In the genomic region with DNA sequence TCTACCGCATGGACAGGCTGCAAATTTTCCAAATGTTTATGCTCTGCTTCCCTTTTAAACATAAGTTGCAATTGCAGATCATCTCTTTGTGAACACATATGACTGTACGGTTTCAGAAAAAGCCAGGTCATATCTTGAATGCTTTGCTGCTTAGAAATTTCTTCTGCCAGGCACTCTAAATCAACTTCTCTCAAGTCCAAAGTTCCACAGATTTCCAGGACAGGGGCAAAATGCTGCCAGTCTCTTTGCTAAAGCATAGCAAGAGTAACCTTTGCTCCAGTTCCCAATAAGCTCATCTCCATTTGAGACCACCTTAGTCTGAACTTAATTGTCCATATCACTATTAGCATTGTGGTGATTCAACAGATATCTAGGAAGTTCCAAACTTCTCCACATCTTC, we compare ENCODE assay signal across 8 cellular contexts. TPM values are rescaled to one million over a fixed set of nuclear protein-coding genes. Genes with fewer than 3 reads are reported as not detected.
"Had no signal": no experiment of that assay in that cellular context is flagged by ENCODE, and none has a peak within 500 bp of the region (broad histone marks: within the 10 kb centered on the region; RNA-seq: fewer than 3 reads in every experiment).

No MANE protein-coding gene starts in this region.

- H3K4me3 ChIP-seq: GM12878 had no signal

- FAIRE-seq: G401.6, GM12878, GM12891, GM18507, GM19239 had no signal

- DNase-seq: GDM1, GF-D8 had no signal

- ATAC-seq: GM12878 had no signal

RNA-seq across cellular contexts. Expression of a gene that starts 13.6 kb away (rescaled TPM):
- total RNA-seq: G401 had no signal
